ENCODE assay signal across 24 cellular contexts in the genomic region with DNA sequence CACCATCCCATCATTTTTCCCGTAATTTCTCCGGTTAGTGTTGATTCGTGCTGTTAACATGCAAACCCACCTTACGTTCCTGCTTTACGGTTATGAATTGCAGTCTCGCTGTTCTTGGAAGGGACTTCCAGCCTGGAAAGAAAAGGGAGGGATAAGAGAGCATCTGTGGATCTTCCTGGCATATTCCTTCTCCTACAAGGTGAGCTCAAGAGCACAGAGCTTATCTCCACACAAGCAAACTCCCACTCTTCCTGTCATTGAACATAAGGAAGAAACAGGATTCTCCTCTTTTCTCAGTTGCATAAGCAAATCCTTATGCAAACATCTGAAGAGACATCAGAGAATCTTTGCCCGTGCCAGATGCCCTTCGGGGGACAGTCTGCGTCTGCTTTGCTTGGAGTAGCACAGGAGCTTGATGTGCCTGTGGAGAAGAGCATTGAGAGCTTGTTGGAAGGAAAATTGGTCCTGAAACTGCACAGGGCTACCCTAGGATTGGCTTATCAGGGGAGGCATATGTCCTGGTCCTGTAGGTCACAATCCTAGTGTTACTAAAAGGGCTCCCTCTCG.
"Had no signal": no experiment of that assay in that cellular context is flagged by ENCODE, and none has a peak within 500 bp of the region (broad histone marks: within the 10 kb centered on the region; RNA-seq: fewer than 3 reads in every experiment).

No MANE protein-coding gene starts in this region.

- H3K9me3 ChIP-seq: gastroesophageal sphincter, pancreas, prostate gland, testis, upper lobe of right lung, vagina had no signal

- H3K4me1 ChIP-seq: esophagus squamous epithelium, gastroesophageal sphincter, pancreas, prostate gland, spleen, testis, tibial nerve, upper lobe of right lung, vagina had no signal

- H3K27me3 ChIP-seq: esophagus squamous epithelium, gastroesophageal sphincter, pancreas, spleen, testis, tibial nerve, upper lobe of right lung, vagina had no signal

- H3K27ac ChIP-seq: esophagus squamous epithelium, gastroesophageal sphincter, pancreas, prostate gland, spleen, testis, tibial nerve, upper lobe of right lung, vagina had no signal

- ATAC-seq: gastroesophageal sphincter; left cardiac atrium; left ventricle myocardium superior; pancreas; sciatic nerve; stimulated activated memory B cell treated with anti-CD40 and anti-IgM and Interleukin-4, amounts not matched to agents 10 μg/mL and 1 μg/mL and 100 μg/mL, for 72 hours; upper lobe of right lung had no signal

- H3K4me3 ChIP-seq: esophagus squamous epithelium, gastroesophageal sphincter, lung, pancreas, prostate gland, spleen, testis, tibial nerve, upper lobe of right lung, vagina had no signal

- DNase-seq: esophagus squamous epithelium; foreskin fibroblast; glutamatergic neuron; kidney; left cardiac atrium; left ventricle myocardium superior; mesenchymal stem cell; naive B cell; nucleus accumbens; pancreas; retina; spleen; stimulated activated CD4-positive, alpha-beta T cell treated with anti-CD3 and anti-CD28 coated beads, Interleukin-15, amount 100 ng/mL, for 24 hours; stimulated activated CD4-positive, alpha-beta T cell treated with anti-CD3 and anti-CD28 coated beads, Interleukin-1b, Interleukin-23, amount 100 ng/mL, for 48 hours; stimulated activated CD4-positive, alpha-beta T cell treated with anti-CD3 and anti-CD28 coated beads, Interleukin-4, amount 100 ng/mL, for 24 hours; testis; upper lobe of right lung had no signal

- H3K36me3 ChIP-seq: esophagus squamous epithelium, gastroesophageal sphincter, pancreas, prostate gland, tibial nerve, upper lobe of right lung, vagina had no signal
